In genomic region chr3:133927543-133928066, GRCh38 we compare ENCODE assay signal across 8 cellular contexts. TPM values are rescaled to one million over a fixed set of nuclear protein-coding genes. Genes with fewer than 3 reads are reported as not detected.
A peak's percentile ranks its signal among the peaks of the same experiment; 100 is the strongest.
DNase-seq lines count a peak whose midpoint lies in the region; ATAC-seq and TF ChIP-seq lines count a peak whose summit lies in the region.

No MANE protein-coding gene starts in this region.

- no peaks in the 10 kb centered on the region for H4K20me1 ChIP-seq in DOHH2 (ENCODE audit: control insufficient read depth, insufficient read depth, low read depth, low read length)

- peak; percentile 70 for ATAC-seq in GM21515 (IDR thresholded peaks at IDR 0.05; ENCODE audit: unreplicated experiment)

- peak overlapping the region; percentile 71 for H3K4me2 ChIP-seq in DOHH2 (ENCODE audit: low read length)

- no peaks in the 10 kb centered on the region for H3K9me3 ChIP-seq in DOHH2 (ENCODE audit: control insufficient read depth, insufficient read depth, low read length)
- H3K9me3 ChIP-seq in mesodermal cell (ENCODE audit: control insufficient read depth, low read length): no peaks in the 10 kb centered on the region

- H3K4me3 ChIP-seq in DOHH2 (ENCODE audit: low read length) (peak overlapping the region; percentile 66), mesodermal cell (ENCODE audit: extremely low read depth, insufficient read depth, low read length, poor library complexity, severe bottlenecking) (peak overlapping the region; percentile 46)

- peaks cover 17% of the 10 kb centered on the region for H3K27me3 ChIP-seq in DOHH2 (ENCODE audit: control insufficient read depth, low read length)

- H3K27ac ChIP-seq in DOHH2 (ENCODE audit: low read depth, low read length) (no peak overlapping the region), mesodermal cell (ENCODE audit: low read depth, low read length, severe bottlenecking) (no peak overlapping the region)

- H3F3A ChIP-seq in DOHH2 (ENCODE audit: control insufficient read depth, insufficient read depth): no peaks in the 10 kb centered on the region

- 11 to 15% methylated on average over 28 to 33 of the region's 50 CpGs for WGBS in mesodermal cell (ENCODE audit: insufficient coverage in 2 of 2), 2 experiments

- DNase-seq in Kasumi-1 (lab: John Stamatoyannopoulos, UW) (peak; percentile 14 to 30), COLO829 (ENCODE audit: low spot score) (no peak)
- DNase-seq in activated CD4-positive, alpha-beta T cell treated with anti-CD3 and anti-CD28 coated beads, Interleukin-2, amount 50 U/mL, for 4 hours: peak; percentile 73 to 79
- peak; percentile 62 for DNase-seq in effector CD4-positive, alpha-beta T cell
- DNase-seq in stimulated activated CD8-positive, alpha-beta memory T cell treated with anti-CD3 and anti-CD28 coated beads, Interleukin-15, amount 100 ng/mL, for 24 hours (ENCODE audit: low read depth): peak; percentile 68

- no peaks in the 10 kb centered on the region for H3K79me2 ChIP-seq in DOHH2 (ENCODE audit: control insufficient read depth, low read length)

- TF ChIP-seq CTCF in DOHH2 (IDR thresholded peaks at IDR 0.05; ENCODE audit: low read depth, low read length, poor library complexity, severe bottlenecking): peak; percentile 70

- peaks cover 10% of the 10 kb centered on the region for H3K4me1 ChIP-seq in DOHH2 (ENCODE audit: control insufficient read depth, low read length)
- no peaks in the 10 kb centered on the region for H3K4me1 ChIP-seq in mesodermal cell (ENCODE audit: control insufficient read depth, insufficient read depth, low read length, poor library complexity, severe bottlenecking)

- no peaks in the 10 kb centered on the region for H3K36me3 ChIP-seq in DOHH2 (ENCODE audit: control insufficient read depth, low read length)
- no peaks in the 10 kb centered on the region for H3K36me3 ChIP-seq in mesodermal cell (ENCODE audit: control insufficient read depth, insufficient read depth, low read length)

- no peaks in the 10 kb centered on the region for H3K9me2 ChIP-seq in DOHH2 (replicated peaks; ENCODE audit: control insufficient read depth, low read length)

RNA-seq across cellular contexts. Expression of gene RAB6B, which starts 31.9 kb away (rescaled TPM):
- 3.2 TPM for polyA plus RNA-seq in mesodermal cell (2013, experiment 1 of 2)
- polyA plus RNA-seq in mesodermal cell (2013, experiment 2 of 2): 2.7 TPM
